In the genomic region with DNA sequence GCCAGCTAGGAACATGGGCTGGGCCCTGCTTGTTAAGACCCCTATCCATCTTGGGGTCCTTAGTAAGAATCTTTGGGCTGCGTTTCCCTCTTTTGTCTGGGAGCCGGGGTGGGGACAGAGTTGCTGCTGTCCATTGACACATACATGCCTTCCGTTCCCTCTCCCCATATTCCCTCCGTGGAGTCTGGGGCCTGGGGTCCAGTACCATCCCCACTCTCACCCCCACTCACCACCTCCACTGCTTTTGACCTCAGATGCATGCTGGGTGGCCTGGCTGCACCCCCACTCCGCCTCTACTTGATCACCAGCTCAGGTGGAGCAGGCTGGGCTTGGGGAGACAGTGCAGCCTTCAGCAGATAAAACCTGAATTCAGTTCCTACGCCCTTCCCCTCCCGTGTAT, we compare ENCODE assay signal across 33 cellular contexts. TPM values are rescaled to one million over a fixed set of nuclear protein-coding genes. Genes with fewer than 3 reads are reported as not detected.
"Had no signal": no experiment of that assay in that cellular context is flagged by ENCODE, and none has a peak within 500 bp of the region (broad histone marks: within the 10 kb centered on the region; RNA-seq: fewer than 3 reads in every experiment).

No MANE protein-coding gene starts in this region.

- H3K9me3 Mint-ChIP-seq: activated CD4-positive, alpha-beta memory T cell treated with anti-CD3 and anti-CD28 coated beads, Interleukin-2, amount 10 ng/mL, durations not matched to agents 7 days and 5 days; activated CD4-positive, alpha-beta T cell treated with anti-CD3 and anti-CD28 coated beads, Interleukin-2, amount 10 ng/mL, durations not matched to agents 7 days and 5 days; activated naive CD4-positive, alpha-beta T cell treated with anti-CD3 and anti-CD28 coated beads, Interleukin-2, amount 10 ng/mL, durations not matched to agents 7 days and 5 days; activated naive CD4-positive, alpha-beta T cell treated with anti-CD3 and anti-CD28 coated beads, Interleukin-2, amount 50 U/mL, for 72 hours; activated naive CD8-positive, alpha-beta T cell treated with anti-CD3 and anti-CD28 coated beads, Interleukin-2, amount 10 ng/mL, durations not matched to agents 7 days and 5 days; activated T-cell treated with anti-CD3 and anti-CD28 coated beads, Interleukin-2, amount 50 U/mL, for 24 hours; activated T-cell treated with anti-CD3 and anti-CD28 coated beads, Interleukin-2, amount 50 U/mL, for 72 hours; brain; effector memory CD8-positive, alpha-beta T cell; WTC11 had no signal

- H3K27ac ChIP-seq: ascending aorta, esophagus muscularis mucosa, foreskin keratinocyte, gastrocnemius medialis, heart left ventricle had no signal

- H3K27me3 Mint-ChIP-seq: activated CD4-positive, alpha-beta memory T cell treated with anti-CD3 and anti-CD28 coated beads, Interleukin-2, amount 10 ng/mL, durations not matched to agents 7 days and 5 days; activated CD4-positive, alpha-beta T cell treated with anti-CD3 and anti-CD28 coated beads, Interleukin-2, amount 10 ng/mL, durations not matched to agents 7 days and 5 days; activated naive CD8-positive, alpha-beta T cell treated with anti-CD3 and anti-CD28 coated beads, Interleukin-2, amount 10 ng/mL, durations not matched to agents 7 days and 5 days; activated T-cell treated with anti-CD3 and anti-CD28 coated beads, Interleukin-2, amount 50 U/mL, for 24 hours had no signal

- H3K36me3 ChIP-seq: ascending aorta, esophagus muscularis mucosa, gastrocnemius medialis, heart left ventricle had no signal

- H3K36me3 Mint-ChIP-seq: activated naive CD4-positive, alpha-beta T cell treated with anti-CD3 and anti-CD28 coated beads, Interleukin-2, amount 10 ng/mL, durations not matched to agents 7 days and 5 days; activated naive CD4-positive, alpha-beta T cell treated with anti-CD3 and anti-CD28 coated beads, Interleukin-2, amount 50 U/mL, for 72 hours; activated naive CD8-positive, alpha-beta T cell treated with anti-CD3 and anti-CD28 coated beads, Interleukin-2, amount 10 ng/mL, durations not matched to agents 7 days and 5 days; brain; WTC11 had no signal

- H3K27ac Mint-ChIP-seq: activated CD4-positive, alpha-beta memory T cell treated with anti-CD3 and anti-CD28 coated beads, Interleukin-2, amount 10 ng/mL, durations not matched to agents 7 days and 5 days; activated CD4-positive, alpha-beta T cell treated with anti-CD3 and anti-CD28 coated beads, Interleukin-2, amount 10 ng/mL, durations not matched to agents 7 days and 5 days; activated naive CD4-positive, alpha-beta T cell treated with anti-CD3 and anti-CD28 coated beads, Interleukin-2, amount 10 ng/mL, durations not matched to agents 7 days and 5 days; activated naive CD4-positive, alpha-beta T cell treated with anti-CD3 and anti-CD28 coated beads, Interleukin-2, amount 50 U/mL, for 72 hours; activated naive CD8-positive, alpha-beta T cell treated with anti-CD3 and anti-CD28 coated beads, Interleukin-2, amount 10 ng/mL, durations not matched to agents 7 days and 5 days; activated T-cell treated with anti-CD3 and anti-CD28 coated beads, Interleukin-2, amount 50 U/mL, for 24 hours; activated T-cell treated with anti-CD3 and anti-CD28 coated beads, Interleukin-2, amount 50 U/mL, for 72 hours; effector memory CD8-positive, alpha-beta T cell; WTC11 had no signal

- ATAC-seq: activated naive CD4-positive, alpha-beta T cell treated with anti-CD3 and anti-CD28 coated beads, Interleukin-2, amount 50 U/mL, for 72 hours; activated T-cell treated with anti-CD3 and anti-CD28 coated beads, Interleukin-2, amount 50 U/mL, for 72 hours; effector memory CD8-positive, alpha-beta T cell; foreskin keratinocyte; gastrocnemius medialis; heart left ventricle; WTC11 had no signal

- H3K4me1 Mint-ChIP-seq: activated naive CD4-positive, alpha-beta T cell treated with anti-CD3 and anti-CD28 coated beads, Interleukin-2, amount 10 ng/mL, durations not matched to agents 7 days and 5 days had no signal

- H3K27me3 ChIP-seq: ascending aorta, gastrocnemius medialis, heart left ventricle had no signal

- DNase-seq: activated CD4-positive, alpha-beta memory T cell treated with anti-CD3 and anti-CD28 coated beads, Interleukin-2, amount 10 ng/mL, durations not matched to agents 7 days and 5 days; activated CD4-positive, alpha-beta T cell treated with anti-CD3 and anti-CD28 coated beads for 1 hour; activated CD4-positive, alpha-beta T cell treated with anti-CD3 and anti-CD28 coated beads for 4 hours; activated CD4-positive, alpha-beta T cell treated with anti-CD3 and anti-CD28 coated beads, Interleukin-2, amount 10 ng/mL, durations not matched to agents 7 days and 5 days; activated CD4-positive, alpha-beta T cell treated with anti-CD3 and anti-CD28 coated beads, Interleukin-2, amount 50 U/mL, for 4 hours; activated CD8-positive, alpha-beta memory T cell treated with anti-CD3 and anti-CD28 coated beads, Interleukin-2, amount 50 U/mL, for 48 hours; activated gamma-delta T cell; activated naive CD4-positive, alpha-beta T cell; activated naive CD4-positive, alpha-beta T cell treated with anti-CD3 and anti-CD28 coated beads, Interleukin-2, amount 10 ng/mL, durations not matched to agents 7 days and 5 days; activated naive CD8-positive, alpha-beta T cell treated with anti-CD3 and anti-CD28 coated beads, Interleukin-2, amount 10 ng/mL, durations not matched to agents 7 days and 5 days; activated T-cell treated with anti-CD3 and anti-CD28 coated beads for 4 hours; activated T-cell treated with anti-CD3 and anti-CD28 coated beads, Interleukin-2, amount 50 U/mL, for 24 hours; activated T-cell treated with anti-CD3 and anti-CD28 coated beads, Interleukin-2, amount 50 U/mL, for 72 hours; caudate nucleus; cortex of kidney; dermis blood vessel endothelial cell; effector CD4-positive, alpha-beta T cell; effector memory CD8-positive, alpha-beta T cell; erythroblast; foreskin keratinocyte; gastrocnemius medialis; glutamatergic neuron; heart left ventricle; T-helper 2 cell had no signal

- H3K4me3 ChIP-seq: ascending aorta, esophagus muscularis mucosa, gastrocnemius medialis, heart left ventricle had no signal

- H3K4me3 Mint-ChIP-seq: activated CD4-positive, alpha-beta memory T cell treated with anti-CD3 and anti-CD28 coated beads, Interleukin-2, amount 10 ng/mL, durations not matched to agents 7 days and 5 days; activated CD4-positive, alpha-beta T cell treated with anti-CD3 and anti-CD28 coated beads, Interleukin-2, amount 10 ng/mL, durations not matched to agents 7 days and 5 days; activated naive CD4-positive, alpha-beta T cell treated with anti-CD3 and anti-CD28 coated beads, Interleukin-2, amount 10 ng/mL, durations not matched to agents 7 days and 5 days; activated naive CD8-positive, alpha-beta T cell treated with anti-CD3 and anti-CD28 coated beads, Interleukin-2, amount 10 ng/mL, durations not matched to agents 7 days and 5 days; activated T-cell treated with anti-CD3 and anti-CD28 coated beads, Interleukin-2, amount 50 U/mL, for 24 hours; activated T-cell treated with anti-CD3 and anti-CD28 coated beads, Interleukin-2, amount 50 U/mL, for 72 hours; brain; effector memory CD8-positive, alpha-beta T cell; WTC11 had no signal

- H3K9me3 ChIP-seq: ascending aorta, esophagus muscularis mucosa, gastrocnemius medialis, heart left ventricle had no signal

- FAIRE-seq: bronchial epithelial cell, colon had no signal

RNA-seq across cellular contexts. Expression of a gene that starts 3.3 kb away (rescaled TPM):
- total RNA-seq: activated CD4-positive, alpha-beta memory T cell treated with anti-CD3 and anti-CD28 coated beads, Interleukin-2, amount 10 ng/mL, durations not matched to agents 7 days and 5 days; activated CD4-positive, alpha-beta T cell treated with anti-CD3 and anti-CD28 coated beads, Interleukin-2, amount 10 ng/mL, durations not matched to agents 7 days and 5 days; activated naive CD4-positive, alpha-beta T cell treated with anti-CD3 and anti-CD28 coated beads, Interleukin-2, amount 50 U/mL, for 72 hours; activated naive CD8-positive, alpha-beta T cell treated with anti-CD3 and anti-CD28 coated beads, Interleukin-2, amount 10 ng/mL, durations not matched to agents 7 days and 5 days; activated T-cell treated with anti-CD3 and anti-CD28 coated beads, Interleukin-2, amount 50 U/mL, for 72 hours; ascending aorta; bronchial epithelial cell; chondrocyte; dermis blood vessel endothelial cell; foreskin keratinocyte; heart left ventricle; T-helper 1 cell treated with Interleukin-12 subunit alpha and Interleukin-12 subunit beta and Interleukin-4 antibody, amounts not matched to agents 30 ng/mL and 1 ng/mL, for 36 hours had no signal
- polyA plus RNA-seq: foreskin keratinocyte had no signal
